15 cellular contexts compared by ENCODE assay signal in the genomic region with DNA sequence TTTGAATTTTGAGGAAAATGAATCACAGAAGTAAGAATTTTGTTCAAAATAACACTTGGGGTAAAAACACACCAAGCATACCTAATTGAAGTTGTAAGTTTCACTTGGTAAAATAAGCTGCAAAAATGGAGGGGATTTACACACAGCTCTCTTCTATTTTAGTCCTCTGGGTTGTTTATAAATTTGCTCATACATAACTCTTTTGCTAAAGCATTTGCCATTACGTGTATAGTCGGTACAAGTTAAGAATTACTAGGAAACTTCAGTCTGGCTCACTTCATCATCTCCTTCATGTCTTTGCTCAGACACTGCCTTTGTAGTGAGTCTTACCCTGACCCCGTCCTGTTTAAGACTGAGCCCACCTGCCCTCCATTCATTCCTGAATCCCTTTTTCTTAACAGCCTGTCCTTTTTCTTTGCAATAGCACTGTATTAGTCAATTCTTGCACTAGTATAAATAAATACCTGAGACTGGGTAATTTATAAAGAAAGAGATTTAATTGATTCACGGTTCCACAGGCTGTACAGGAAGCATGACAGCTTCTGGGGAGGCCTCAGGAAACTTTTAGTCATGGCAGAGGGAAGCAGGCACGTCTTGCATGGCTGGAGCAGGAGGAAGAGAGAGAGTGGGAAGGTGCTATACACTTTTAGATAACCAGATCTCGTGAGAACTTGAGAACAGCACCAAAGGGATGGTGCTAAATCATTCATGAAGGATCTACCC. TPM values are rescaled to one million over a fixed set of nuclear protein-coding genes. Genes with fewer than 3 reads are reported as not detected.
DNase-seq lines count a peak whose midpoint lies in the region; ATAC-seq and TF ChIP-seq lines count a peak whose summit lies in the region.
"Had no signal": no experiment of that assay in that cellular context is flagged by ENCODE, and none has a peak within 500 bp of the region (broad histone marks: within the 10 kb centered on the region; RNA-seq: fewer than 3 reads in every experiment).

No MANE protein-coding gene starts in this region.

- no peak for TF ChIP-seq POLR2A in esophagus muscularis mucosa (IDR thresholded peaks at IDR 0.05; ENCODE audit: low read depth)

- no peak for DNase-seq in activated naive CD4-positive, alpha-beta T cell treated with anti-CD3 and anti-CD28 coated beads, Interleukin-2, amount 10 ng/mL, durations not matched to agents 7 days and 5 days
- DNase-seq in esophagus muscularis mucosa (ENCODE audit: extremely low spot score) (peak; percentile 45), thoracic aorta (ENCODE audit: low spot score) (no peak), Calu3 (no peak), glomerular visceral epithelial cell (ENCODE audit: extremely low spot score) (no peak)
- DNase-seq in activated effector memory CD4-positive, alpha-beta T cell treated with anti-CD3 and anti-CD28 coated beads, Interleukin-2, amount 50 U/mL, for 16 hours: no peak
- DNase-seq: amniotic stem cell, immature natural killer cell, NCI-H1105, NCI-H345, pancreas, PC-9 had no signal

- BruUV-seq in Calu3 (replicated peaks; lab: Mats Ljungman, UMichigan): no TSS peak

- CTCF ChIA-PET in activated naive CD4-positive, alpha-beta T cell treated with anti-CD3 and anti-CD28 coated beads, Interleukin-2, amount 10 ng/mL, durations not matched to agents 7 days and 5 days (lab: Charles Lee): no interaction called here
- CTCF ChIA-PET in Calu3 (lab: Charles Lee): no interaction called here

- WGBS in esophagus muscularis mucosa: 44% methylated on average over 6 of the region's 6 CpGs

- H3K36me3 ChIP-seq in esophagus muscularis mucosa: no peaks in the 10 kb centered on the region
- no peaks in the 10 kb centered on the region for H3K36me3 ChIP-seq in thoracic aorta
- H3K36me3 ChIP-seq: pancreas had no signal

- H3K9me3 Mint-ChIP-seq in activated naive CD4-positive, alpha-beta T cell treated with anti-CD3 and anti-CD28 coated beads, Interleukin-2, amount 50 U/mL, for 24 hours: peaks cover 13% of the 10 kb centered on the region
- H3K9me3 Mint-ChIP-seq in activated naive CD4-positive, alpha-beta T cell treated with anti-CD3 and anti-CD28 coated beads, Interleukin-2, amount 10 ng/mL, durations not matched to agents 7 days and 5 days: peaks cover 13% of the 10 kb centered on the region
- peaks cover 8% of the 10 kb centered on the region for H3K9me3 Mint-ChIP-seq in Calu3 (ENCODE audit: low read depth, unreplicated experiment)
- H3K9me3 Mint-ChIP-seq: immature natural killer cell had no signal

- intact Hi-C loops in esophagus muscularis mucosa (cut with DNase I) (no loop called here), Calu3 (cut with micrococcal nuclease; ENCODE audit: unreplicated experiment) (no loop called here)

- ATAC-seq in HG02885 (IDR thresholded peaks at IDR 0.05; ENCODE audit: poor library complexity, unreplicated experiment) (peak; percentile 45), thoracic aorta (ENCODE audit: insufficient number of reproducible peaks, low FRiP score, low read depth) (no peak)
- ATAC-seq: pancreas had no signal

- peak overlapping the region; percentile 71 to 82 (median 73) for H3K27ac ChIP-seq in esophagus muscularis mucosa (replicated peaks in 1 of 4)
- H3K27ac ChIP-seq in thoracic aorta: peak overlapping the region; percentile 29 to 33
- H3K27ac ChIP-seq: pancreas, PC-9 had no signal

- peak overlapping the region; percentile 3 for H3K27ac Mint-ChIP-seq in activated naive CD4-positive, alpha-beta T cell treated with anti-CD3 and anti-CD28 coated beads, Interleukin-2, amount 50 U/mL, for 24 hours
- no peak overlapping the region for H3K27ac Mint-ChIP-seq in activated naive CD4-positive, alpha-beta T cell treated with anti-CD3 and anti-CD28 coated beads, Interleukin-2, amount 10 ng/mL, durations not matched to agents 7 days and 5 days
- no peak overlapping the region for H3K27ac Mint-ChIP-seq in Calu3 (ENCODE audit: unreplicated experiment)
- H3K27ac Mint-ChIP-seq: immature natural killer cell, mesothelial cell of epicardium had no signal

- H3K27me3 ChIP-seq in esophagus muscularis mucosa (no peaks in the 10 kb centered on the region), thoracic aorta (replicated peaks; ENCODE audit: insufficient read depth) (no peaks in the 10 kb centered on the region)
- H3K27me3 ChIP-seq: pancreas had no signal

- no peak overlapping the region for H3K4me3 ChIP-seq in esophagus muscularis mucosa
- H3K4me3 ChIP-seq in thoracic aorta: no peak overlapping the region
- H3K4me3 ChIP-seq: pancreas, PC-9 had no signal

- no peak overlapping the region for H3K4me3 Mint-ChIP-seq in activated naive CD4-positive, alpha-beta T cell treated with anti-CD3 and anti-CD28 coated beads, Interleukin-2, amount 50 U/mL, for 24 hours
- H3K4me3 Mint-ChIP-seq in activated naive CD4-positive, alpha-beta T cell treated with anti-CD3 and anti-CD28 coated beads, Interleukin-2, amount 10 ng/mL, durations not matched to agents 7 days and 5 days: no peak overlapping the region
- H3K4me3 Mint-ChIP-seq in Calu3 (ENCODE audit: low read depth, unreplicated experiment): no peak overlapping the region
- H3K4me3 Mint-ChIP-seq: immature natural killer cell, mesothelial cell of epicardium had no signal

- H3K36me3 Mint-ChIP-seq in activated naive CD4-positive, alpha-beta T cell treated with anti-CD3 and anti-CD28 coated beads, Interleukin-2, amount 50 U/mL, for 24 hours: peaks cover 17% of the 10 kb centered on the region
- peaks cover 21% of the 10 kb centered on the region for H3K36me3 Mint-ChIP-seq in activated naive CD4-positive, alpha-beta T cell treated with anti-CD3 and anti-CD28 coated beads, Interleukin-2, amount 10 ng/mL, durations not matched to agents 7 days and 5 days
- no peaks in the 10 kb centered on the region for H3K36me3 Mint-ChIP-seq in Calu3 (ENCODE audit: insufficient read depth, unreplicated experiment)
- H3K36me3 Mint-ChIP-seq: mesothelial cell of epicardium had no signal

- H3K4me1 Mint-ChIP-seq in activated naive CD4-positive, alpha-beta T cell treated with anti-CD3 and anti-CD28 coated beads, Interleukin-2, amount 50 U/mL, for 24 hours: peaks cover 54% of the 10 kb centered on the region
- H3K4me1 Mint-ChIP-seq in activated naive CD4-positive, alpha-beta T cell treated with anti-CD3 and anti-CD28 coated beads, Interleukin-2, amount 10 ng/mL, durations not matched to agents 7 days and 5 days: peaks cover 17% of the 10 kb centered on the region
- no peaks in the 10 kb centered on the region for H3K4me1 Mint-ChIP-seq in Calu3 (ENCODE audit: low read depth, unreplicated experiment)

- H3K4me1 ChIP-seq in esophagus muscularis mucosa (peaks cover 30 to 78% (median 63%) of the 10 kb centered on the region in 4 donors), thoracic aorta (ENCODE audit: control insufficient read depth in 1 of 2, low read depth in 2 of 2) (peaks cover 13 to 54% of the 10 kb centered on the region in 2 donors)

- no peak for TF ChIP-seq CTCF in esophagus muscularis mucosa (IDR thresholded peaks at IDR 0.05)
- no peak for TF ChIP-seq CTCF in thoracic aorta (IDR thresholded peaks at IDR 0.05)
- no peak for TF ChIP-seq CTCF in Calu3 (IDR thresholded peaks at IDR 0.05; ENCODE audit: unreplicated experiment)

- H3K27me3 Mint-ChIP-seq in activated naive CD4-positive, alpha-beta T cell treated with anti-CD3 and anti-CD28 coated beads, Interleukin-2, amount 50 U/mL, for 24 hours: no peaks in the 10 kb centered on the region
- H3K27me3 Mint-ChIP-seq in activated naive CD4-positive, alpha-beta T cell treated with anti-CD3 and anti-CD28 coated beads, Interleukin-2, amount 10 ng/mL, durations not matched to agents 7 days and 5 days: no peaks in the 10 kb centered on the region
- no peaks in the 10 kb centered on the region for H3K27me3 Mint-ChIP-seq in Calu3 (ENCODE audit: unreplicated experiment)

- no peaks in the 10 kb centered on the region for H3K9me3 ChIP-seq in esophagus muscularis mucosa
- no peaks in the 10 kb centered on the region for H3K9me3 ChIP-seq in thoracic aorta
- H3K9me3 ChIP-seq: pancreas had no signal

- TF ChIP-seq EP300 in esophagus muscularis mucosa (IDR thresholded peaks at IDR 0.05): no peak

RNA-seq across cellular contexts. Expression of a gene that starts 38.1 kb away (rescaled TPM):
- total RNA-seq in esophagus muscularis mucosa: 10 to 100 TPM; 35.3 to 45.3 (median 40.4) TPM
- total RNA-seq in thoracic aorta: 10 to 100 TPM; 43.5 to 58.0 TPM
- 36.5 and 45.9 TPM in 2 replicates for total RNA-seq in Calu3 (2022)
